20 cellular contexts compared by ENCODE assay signal in the genomic region with DNA sequence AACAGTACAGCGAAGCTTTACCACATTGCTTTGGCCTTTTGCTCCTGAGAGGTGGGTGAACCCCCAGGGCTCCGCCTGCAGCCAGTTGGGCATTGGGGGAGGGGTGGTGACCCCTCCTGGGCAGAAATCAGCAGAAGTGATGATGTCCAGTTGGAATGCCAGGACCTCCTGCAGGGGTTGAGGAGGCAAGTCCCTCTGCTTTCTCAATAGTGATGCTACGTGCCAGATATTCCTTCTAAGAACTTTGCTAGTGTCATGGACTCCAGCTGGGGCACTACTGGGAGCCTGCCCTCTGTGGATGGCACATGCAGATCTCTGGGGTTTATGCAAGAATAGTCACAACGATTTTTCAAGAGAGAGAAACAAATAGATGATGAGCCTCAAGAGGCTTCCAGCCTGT.
"Had no signal": no experiment of that assay in that cellular context is flagged by ENCODE, and none has a peak within 500 bp of the region (broad histone marks: within the 10 kb centered on the region; RNA-seq: fewer than 3 reads in every experiment).

No MANE protein-coding gene starts in this region.

- H3K27ac ChIP-seq: RWPE1 had no signal

- H3K9ac ChIP-seq: SK-N-SH had no signal

- H3K9me3 ChIP-seq: SK-N-SH had no signal

- H3K4me2 ChIP-seq: SK-N-SH had no signal

- DNase-seq: IMR-90, Karpas-422, KG1, NCI-H1092, NCI-H1105 treated with DMSO at 0.1 percent for 48 hours, NCI-H1417 treated with DMSO at 0.1 percent for 48 hours, NCI-H146, NCI-H1694 treated with DMSO at 0.1 percent for 48 hours, NCI-H1930, NCI-H2081, NCI-H2107, NCI-H2227 treated with DMSO at 0.1 percent for 48 hours, NCI-H524, NCI-H526 treated with DMSO at 0.1 percent for 48 hours, NCI-H748 treated with DMSO at 0.1 percent for 48 hours, SHP77, SK-N-SH, SW 1271 had no signal

- ATAC-seq: HepG2 had no signal
